Comparison of ENCODE assay signal across 9 cellular contexts in genomic region chr14:70934502-70935134, GRCh38. TPM values are rescaled to one million over a fixed set of nuclear protein-coding genes. Genes with fewer than 3 reads are reported as not detected.
A peak's percentile ranks its signal among the peaks of the same experiment; 100 is the strongest.
DNase-seq lines count a peak whose midpoint lies in the region; ATAC-seq and TF ChIP-seq lines count a peak whose summit lies in the region.
"Had no signal": no experiment of that assay in that cellular context is flagged by ENCODE, and none has a peak within 500 bp of the region (broad histone marks: within the 10 kb centered on the region; RNA-seq: fewer than 3 reads in every experiment).

No MANE protein-coding gene starts in this region.

- H3K36me3 ChIP-seq in BLaER1 (peaks cover 5% of the 10 kb centered on the region; the same call in 1 of the 2 replicates), Loucy (ENCODE audit: insufficient read depth, low read length) (no peaks in the 10 kb centered on the region)

- no peak overlapping the region for H2AFZ ChIP-seq in Loucy (ENCODE audit: low read length)

- H3K4me2 ChIP-seq in BLaER1 (peak overlapping the region; percentile 60), Loucy (ENCODE audit: low read depth, low read length, poor library complexity, severe bottlenecking) (peak overlapping the region; percentile 64)

- H3K27me3 Mint-ChIP-seq in stimulated activated naive CD8-positive, alpha-beta T cell treated with anti-CD3 and anti-CD28 coated beads, Interleukin-15, amount 100 ng/mL, for 72 hours = no peaks in the 10 kb centered on the region

- H3K4me3 ChIP-seq in BLaER1 = no peak overlapping the region
- H3K4me3 ChIP-seq in Loucy (ENCODE audit: low read length, poor library complexity, severe bottlenecking) = peak overlapping the region; percentile 54
- no peak overlapping the region for H3K4me3 ChIP-seq in fibroblast of villous mesenchyme (ENCODE audit: low read depth, low read length)

- H3K4me1 Mint-ChIP-seq in stimulated activated naive CD8-positive, alpha-beta T cell treated with anti-CD3 and anti-CD28 coated beads, Interleukin-15, amount 100 ng/mL, for 72 hours = peaks cover 47% of the 10 kb centered on the region

- H3K27ac ChIP-seq in BLaER1 = 0 out of 2 replicates have a peak overlapping the region, but pooled peaks have one; percentile 0

- no peak overlapping the region for H3K9ac ChIP-seq in BLaER1
- no peak overlapping the region for H3K9ac ChIP-seq in Loucy (ENCODE audit: low read depth, low read length, poor library complexity, severe bottlenecking)

- peak; percentile 23 for DNase-seq in GM20000 (ENCODE audit: low spot score)
- peak; percentile 82 for DNase-seq in fibroblast of villous mesenchyme (ENCODE audit: low read depth)
- peak in 1 of 2 donors; percentile 11 for DNase-seq in stimulated activated naive CD8-positive, alpha-beta T cell treated with anti-CD3 and anti-CD28 coated beads, Interleukin-15, amount 100 ng/mL, for 72 hours
- DNase-seq in NCI-H748 treated with DMSO at 0.1 percent for 48 hours (lab: John Stamatoyannopoulos, UW) = no peak
- no peak for DNase-seq in Kasumi-1 (lab: John Stamatoyannopoulos, UW)

- H3K79me2 ChIP-seq in Loucy (ENCODE audit: insufficient read depth, low read length) = peaks cover 80% of the 10 kb centered on the region

- H3K4me1 ChIP-seq in BLaER1 (peaks cover 32% of the 10 kb centered on the region), Loucy (ENCODE audit: insufficient read depth, low read length, poor library complexity, severe bottlenecking) (peaks cover 28% of the 10 kb centered on the region)

- peaks cover 27% of the 10 kb centered on the region; the same call in 1 of the 2 replicates for H3K9me3 ChIP-seq in BLaER1
- no peaks in the 10 kb centered on the region for H3K9me3 ChIP-seq in Loucy (ENCODE audit: insufficient read depth, low read depth, low read length)

- peak overlapping the region; percentile 28 to 57 for H3K27ac Mint-ChIP-seq in stimulated activated naive CD8-positive, alpha-beta T cell treated with anti-CD3 and anti-CD28 coated beads, Interleukin-15, amount 100 ng/mL, for 72 hours

- H3K27me3 ChIP-seq in BLaER1 = no peaks in the 10 kb centered on the region
- H3K27me3 ChIP-seq in Loucy (ENCODE audit: insufficient read depth, low read length, poor library complexity, severe bottlenecking) = no peaks in the 10 kb centered on the region

- H3K4me3 Mint-ChIP-seq in stimulated activated naive CD8-positive, alpha-beta T cell treated with anti-CD3 and anti-CD28 coated beads, Interleukin-15, amount 100 ng/mL, for 72 hours = peak overlapping the region; percentile 18 to 56

- H3F3A ChIP-seq in Loucy (ENCODE audit: low read depth) = peaks cover 9% of the 10 kb centered on the region; the same call in 1 of the 2 replicates

- H3K9me3 Mint-ChIP-seq in stimulated activated naive CD8-positive, alpha-beta T cell treated with anti-CD3 and anti-CD28 coated beads, Interleukin-15, amount 100 ng/mL, for 72 hours = peaks cover 10 to 11% of the 10 kb centered on the region in 2 donors

- peak; percentile 91 for ATAC-seq in stimulated activated naive CD8-positive, alpha-beta T cell treated with anti-CD3 and anti-CD28 coated beads, Interleukin-15, amount 100 ng/mL, for 72 hours
- no peak for ATAC-seq in GM19328 (IDR thresholded peaks at IDR 0.05; ENCODE audit: unreplicated experiment)
- ATAC-seq: HCT116 had no signal

- TF ChIP-seq CTCF in GM20000 (IDR thresholded peaks at IDR 0.05; ENCODE audit: extremely low read depth, missing control alignments) = no peak
- TF ChIP-seq CTCF in Loucy (conservative IDR thresholded peaks at IDR 0.05; ENCODE audit: low read length) = no peak
- TF ChIP-seq CTCF in fibroblast of villous mesenchyme (IDR thresholded peaks at IDR 0.05; ENCODE audit: insufficient read depth, low read depth, low read length) = no peak

- no peaks in the 10 kb centered on the region for H3K9me2 ChIP-seq in Loucy (replicated peaks; ENCODE audit: low read depth, low read length)

- H4K20me1 ChIP-seq in BLaER1 (peaks cover 45% of the 10 kb centered on the region), Loucy (ENCODE audit: insufficient read depth, low read length, poor library complexity, severe bottlenecking) (peaks cover 37% of the 10 kb centered on the region)

RNA-seq across cellular contexts. Expression of gene PCNX1, which starts 27.4 kb away (rescaled TPM):
- 54.1 and 69.5 TPM in 2 replicates for total RNA-seq in fibroblast of villous mesenchyme

Comparison
In these comparisons a context has a peak if more than half of its experiments do, and no peak if none do; other contexts are left out.
1. DNase-seq: peak in GM20000 (single experiment) and fibroblast of villous mesenchyme (single experiment); none in NCI-H748 treated with DMSO at 0.1 percent for 48 hours (single experiment) and Kasumi-1 (0 of 2).